9 cellular contexts compared by ENCODE assay signal in the genomic region with DNA sequence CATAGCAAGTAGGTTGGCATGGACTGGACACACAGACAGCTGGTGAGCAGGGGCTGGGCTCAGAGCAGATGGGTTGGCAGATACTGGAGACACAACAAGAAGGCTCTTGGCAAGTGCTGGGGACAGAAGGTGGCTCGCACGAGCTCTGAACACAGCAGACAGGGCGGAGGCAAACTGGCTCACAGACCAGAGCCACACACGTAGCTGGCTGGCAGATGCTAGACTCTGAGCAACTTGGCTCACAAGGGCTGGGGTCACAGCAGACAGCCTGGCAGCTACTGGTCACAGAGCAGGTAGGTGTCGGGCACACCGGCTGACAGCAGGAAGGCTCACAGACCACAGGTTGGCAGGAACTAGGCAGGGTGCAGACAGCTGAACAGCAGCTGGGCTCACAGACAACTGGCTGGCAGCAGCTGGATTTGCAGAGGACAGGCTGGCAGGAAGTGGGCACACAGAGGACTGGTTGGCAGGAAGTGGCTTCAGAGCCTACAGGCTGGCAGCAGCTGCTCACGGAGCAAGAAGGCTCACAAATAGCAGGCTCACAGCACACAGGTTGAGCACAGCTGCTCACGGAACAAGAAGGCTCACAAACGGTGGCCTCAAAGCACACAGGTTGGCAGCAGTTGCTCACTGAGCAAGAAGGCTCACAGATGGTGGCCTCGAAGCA. TPM values are rescaled to one million over a fixed set of nuclear protein-coding genes. Genes with fewer than 3 reads are reported as not detected.
DNase-seq lines count a peak whose midpoint lies in the region; ATAC-seq and TF ChIP-seq lines count a peak whose summit lies in the region.
"Had no signal": no experiment of that assay in that cellular context is flagged by ENCODE, and none has a peak within 500 bp of the region (broad histone marks: within the 10 kb centered on the region; RNA-seq: fewer than 3 reads in every experiment).

No MANE protein-coding gene starts in this region.

- H3K4me3 Mint-ChIP-seq in activated T-cell treated with anti-CD3 and anti-CD28 coated beads, Interleukin-2, amount 50 U/mL, for 24 hours = peak overlapping the region; percentile 38
- H3K4me3 Mint-ChIP-seq in type B pancreatic cell = no peak overlapping the region

- TF ChIP-seq CTCF in type B pancreatic cell (conservative IDR thresholded peaks at IDR 0.05) = no peak

- no peaks in the 10 kb centered on the region for H3K36me3 Mint-ChIP-seq in activated T-cell treated with anti-CD3 and anti-CD28 coated beads, Interleukin-2, amount 50 U/mL, for 24 hours (ENCODE audit: low read depth)
- no peaks in the 10 kb centered on the region for H3K36me3 Mint-ChIP-seq in type B pancreatic cell

- in situ Hi-C loops in G401 (cut with HindIII; ENCODE audit: low sequenced_read_pairs) = no loop called here

- peaks cover 50% of the 10 kb centered on the region for H3K4me1 Mint-ChIP-seq in activated T-cell treated with anti-CD3 and anti-CD28 coated beads, Interleukin-2, amount 50 U/mL, for 24 hours (ENCODE audit: low read depth)
- H3K4me1 Mint-ChIP-seq in type B pancreatic cell (ENCODE audit: unreplicated experiment) = no peaks in the 10 kb centered on the region

- ATAC-seq in HG03095 (IDR thresholded peaks at IDR 0.05; ENCODE audit: unreplicated experiment) (no peak), GM21528 (IDR thresholded peaks at IDR 0.05; ENCODE audit: low FRiP score, unreplicated experiment) (no peak)
- ATAC-seq: HCT116 had no signal

- H3K27me3 Mint-ChIP-seq in activated T-cell treated with anti-CD3 and anti-CD28 coated beads, Interleukin-2, amount 50 U/mL, for 24 hours = no peaks in the 10 kb centered on the region
- peaks cover 4% of the 10 kb centered on the region for H3K27me3 Mint-ChIP-seq in type B pancreatic cell

- H3K9me3 Mint-ChIP-seq in activated T-cell treated with anti-CD3 and anti-CD28 coated beads, Interleukin-2, amount 50 U/mL, for 24 hours = no peaks in the 10 kb centered on the region
- peaks cover 6% of the 10 kb centered on the region for H3K9me3 Mint-ChIP-seq in type B pancreatic cell

- peak; percentile 94 for DNase-seq in G401 (ENCODE audit: low spot score)
- DNase-seq in NCI-H2196 (lab: John Stamatoyannopoulos, UW; ENCODE audit: unreplicated experiment) = peak; percentile 77
- DNase-seq in activated T-cell treated with anti-CD3 and anti-CD28 coated beads, Interleukin-2, amount 50 U/mL, for 24 hours = peak; percentile 69
- DNase-seq in kidney tubule cell (ENCODE audit: low spot score) = peak; percentile 49
- peak; percentile 40 to 63 for DNase-seq in stimulated activated CD8-positive, alpha-beta memory T cell treated with anti-CD3 and anti-CD28 coated beads, Interleukin-4, amount 100 ng/mL, for 1 hour (ENCODE audit: low read depth in 2 of 2, low spot score in 1 of 2)
- no peak for DNase-seq in type B pancreatic cell (ENCODE audit: extremely low spot score, unreplicated experiment)

- peak overlapping the region; percentile 82 for H3K27ac Mint-ChIP-seq in activated T-cell treated with anti-CD3 and anti-CD28 coated beads, Interleukin-2, amount 50 U/mL, for 24 hours
- no peak overlapping the region for H3K27ac Mint-ChIP-seq in type B pancreatic cell

RNA-seq across cellular contexts. Expression of gene KRTAP16-1, which starts 0.7 kb away (rescaled TPM):
- total RNA-seq in G401 (2014; rRNA removed; shearing (Covaris generic)) = not detected in 2 replicates
- not detected in 2 replicates for total RNA-seq in type B pancreatic cell (ENCODE audit: low replicate concordance)

RNA-seq across cellular contexts. Expression of gene KRTAP29-1, which starts 5.7 kb away (rescaled TPM):
- total RNA-seq in G401 (2014; rRNA removed; shearing (Covaris generic)) = not detected in 2 replicates
- not detected in 2 replicates for total RNA-seq in type B pancreatic cell (ENCODE audit: low replicate concordance)

RNA-seq across cellular contexts. Expression of gene KRTAP17-1, which starts 7.1 kb away (rescaled TPM):
- not detected in 2 replicates for total RNA-seq in G401 (2014; rRNA removed; shearing (Covaris generic))
- total RNA-seq in type B pancreatic cell (ENCODE audit: low replicate concordance) = not detected in 2 replicates

RNA-seq across cellular contexts. Expression of gene KRTAP9-7, which starts 32.9 kb away (rescaled TPM):
- total RNA-seq in G401 (2014; rRNA removed; shearing (Covaris generic)) = not detected in 2 replicates
- not detected in 2 replicates for total RNA-seq in type B pancreatic cell (ENCODE audit: low replicate concordance)

RNA-seq across cellular contexts. Expression of gene KRT33A, which starts 42.2 kb away (rescaled TPM):
- not detected in 2 replicates for total RNA-seq in G401 (2014; rRNA removed; shearing (Covaris generic))
- 0.24 and 1.9 TPM in 2 replicates for total RNA-seq in type B pancreatic cell (ENCODE audit: low replicate concordance)
